ENCODE assay signal across 24 cellular contexts in the genomic region with DNA sequence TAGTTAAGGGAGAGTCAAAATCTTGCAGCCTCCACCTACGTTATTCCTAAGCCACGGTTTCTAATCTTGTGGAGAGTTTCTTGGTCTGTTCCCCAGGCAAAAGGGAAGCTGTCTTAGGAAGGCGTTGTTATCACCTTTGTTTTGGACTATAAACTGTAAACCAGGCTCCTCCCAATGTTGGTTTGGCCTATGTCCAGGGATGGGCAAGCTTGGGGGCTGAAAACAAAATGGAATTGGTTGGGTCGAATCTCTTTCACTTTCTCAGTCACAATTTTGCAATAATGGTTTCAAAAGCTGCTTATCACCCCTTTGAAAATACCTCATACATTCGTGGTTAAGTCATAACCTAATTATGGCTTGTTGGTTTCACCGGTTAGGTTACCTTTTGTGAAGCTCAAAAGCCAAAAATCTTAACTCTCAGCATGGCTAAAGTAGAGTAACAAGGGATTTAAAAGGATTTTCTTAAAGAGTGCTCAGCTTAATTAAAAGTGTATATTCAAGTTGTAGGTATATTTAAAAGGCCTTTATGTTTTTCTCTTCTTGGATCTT.
"Had no signal": no experiment of that assay in that cellular context is flagged by ENCODE, and none has a peak within 500 bp of the region (broad histone marks: within the 10 kb centered on the region; RNA-seq: fewer than 3 reads in every experiment).

No MANE protein-coding gene starts in this region.

- ATAC-seq: foreskin keratinocyte; gastroesophageal sphincter; heart left ventricle; left cardiac atrium; left lung; left ventricle myocardium superior; lower lobe of right lung; mucosa of descending colon; naive thymus-derived CD8-positive, alpha-beta T cell had no signal

- H3K4me3 ChIP-seq: coronary artery, dorsolateral prefrontal cortex, esophagus muscularis mucosa, gastroesophageal sphincter, heart left ventricle, left lung, lower lobe of right lung, mucosa of descending colon had no signal

- H3K4me1 Mint-ChIP-seq: mesothelial cell of epicardium; naive B cell; naive thymus-derived CD8-positive, alpha-beta T cell had no signal

- H3K9me3 ChIP-seq: lower lobe of right lung had no signal

- H3K4me1 ChIP-seq: esophagus muscularis mucosa, foreskin keratinocyte, gastroesophageal sphincter, heart left ventricle, left lung, lower lobe of right lung had no signal

- H3K27me3 Mint-ChIP-seq: naive B cell had no signal

- FAIRE-seq: endothelial cell of umbilical vein, frontal cortex, kidney had no signal

- H3K27ac ChIP-seq: coronary artery, dorsolateral prefrontal cortex, esophagus muscularis mucosa, foreskin keratinocyte, gastroesophageal sphincter, heart left ventricle, left lung, lower lobe of right lung had no signal

- H3K36me3 ChIP-seq: esophagus muscularis mucosa, gastroesophageal sphincter, heart left ventricle, left lung, lower lobe of right lung had no signal

- H3K27ac Mint-ChIP-seq: mesothelial cell of epicardium; naive B cell; naive thymus-derived CD8-positive, alpha-beta T cell had no signal

- H3K27me3 ChIP-seq: esophagus muscularis mucosa, foreskin keratinocyte, gastroesophageal sphincter, heart left ventricle, left lung had no signal

- H3K4me3 Mint-ChIP-seq: mesothelial cell of epicardium; naive B cell; naive thymus-derived CD8-positive, alpha-beta T cell had no signal

- DNase-seq: dermis blood vessel endothelial cell; dorsolateral prefrontal cortex; effector CD4-positive, alpha-beta T cell; effector memory CD4-positive, alpha-beta T cell; foreskin keratinocyte; heart left ventricle; hippocampal formation; islet precursor cell; kidney; kidney glomerular epithelial cell; left cardiac atrium; left lung; left ventricle myocardium superior; lower lobe of right lung; mesenchymal stem cell; mucosa of descending colon; naive B cell; naive thymus-derived CD8-positive, alpha-beta T cell had no signal
